In the genomic region with DNA sequence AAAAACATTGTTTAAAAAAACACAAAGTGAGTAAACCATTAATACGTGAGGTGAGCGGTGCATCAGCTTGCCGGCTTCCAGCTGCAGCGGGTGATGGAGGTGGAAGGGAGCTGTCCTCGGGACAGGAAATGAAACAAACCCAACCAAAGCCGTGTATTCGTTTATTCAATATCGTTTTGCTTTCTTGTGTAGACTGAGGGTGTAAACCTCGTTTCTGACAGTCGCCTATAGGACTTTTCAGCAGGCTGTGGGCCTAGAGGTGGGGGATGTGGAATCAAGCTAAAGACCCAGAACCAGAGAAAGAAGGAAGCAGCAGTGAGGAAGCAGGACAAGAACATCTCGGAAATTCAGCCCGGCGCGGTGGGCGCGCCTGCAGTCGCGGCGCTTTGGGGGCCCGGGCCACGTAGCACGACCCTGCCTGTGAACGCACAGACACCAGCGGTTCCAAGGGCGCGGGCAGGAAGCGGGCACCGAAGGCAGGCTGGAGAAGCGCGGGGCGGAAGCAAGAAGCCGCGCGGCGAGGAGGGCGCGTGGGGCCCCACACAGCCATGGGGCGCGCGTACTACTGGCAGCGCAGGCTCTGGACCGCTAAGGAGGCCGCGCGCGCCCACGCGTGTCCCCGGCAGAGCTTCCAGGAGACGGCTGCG, we compare ENCODE assay signal across 8 cellular contexts. TPM values are rescaled to one million over a fixed set of nuclear protein-coding genes. Genes with fewer than 3 reads are reported as not detected.
DNase-seq lines count a peak whose midpoint lies in the region; ATAC-seq and TF ChIP-seq lines count a peak whose summit lies in the region.

No MANE protein-coding gene starts in this region.

- no peaks in the 10 kb centered on the region for H3K36me3 ChIP-seq in smooth muscle cell (ENCODE audit: low read depth)

- H3K4me3 ChIP-seq in HL-60 (replicated peaks; ENCODE audit: insufficient read depth, low read length) = peak overlapping the region; percentile 52
- H3K4me3 ChIP-seq in right cardiac atrium (ENCODE audit: low read length) = peak overlapping the region; percentile 39
- peak overlapping the region; percentile 89 for H3K4me3 ChIP-seq in smooth muscle cell

- peak; percentile 69 for DNase-seq in activated effector memory CD4-positive, alpha-beta T cell treated with anti-CD3 and anti-CD28 coated beads, Interleukin-2, amount 50 U/mL, for 16 hours
- no peak for DNase-seq in activated effector memory CD4-positive, alpha-beta T cell treated with Interleukin-2 at 50 U/mL for 16 hours
- DNase-seq in HL-60 (ENCODE audit: low read depth in 1 of 2, low spot score in 1 of 2) (peak in 1 of 2 experiments; percentile 50), right cardiac atrium (no peak), smooth muscle cell (lab: John Stamatoyannopoulos, UW; ENCODE audit: unreplicated experiment) (no peak), NCI-H2107 (lab: John Stamatoyannopoulos, UW) (no peak)
- peak; percentile 14 for DNase-seq in activated T-helper 9 cell treated with anti-CD3 and anti-CD28 coated beads, Interleukin-2, amount 50 U/mL, for 16 hours (ENCODE audit: low read depth)

- ATAC-seq in right cardiac atrium = no peak
- ATAC-seq in GM18861 (IDR thresholded peaks at IDR 0.05; ENCODE audit: unreplicated experiment) = no peak

- H3K9ac ChIP-seq in smooth muscle cell (ENCODE audit: low read depth) = peak overlapping the region; percentile 21

- no peaks in the 10 kb centered on the region for H3F3A ChIP-seq in smooth muscle cell (ENCODE audit: low read depth)

- 13% methylated on average over 51 of the region's 51 CpGs for WGBS in right cardiac atrium
- 54% methylated on average over 51 of the region's 51 CpGs for WGBS in smooth muscle cell (ENCODE audit: low lambda C conversion rate)

- H3K27me3 ChIP-seq in HL-60 (ENCODE audit: insufficient read depth, poor library complexity, severe bottlenecking) = no peaks in the 10 kb centered on the region
- H3K27me3 ChIP-seq in right cardiac atrium (ENCODE audit: control insufficient read depth, insufficient read depth) = no peaks in the 10 kb centered on the region
- no peaks in the 10 kb centered on the region for H3K27me3 ChIP-seq in smooth muscle cell (ENCODE audit: low read depth)

- no peaks in the 10 kb centered on the region for H4K20me1 ChIP-seq in smooth muscle cell (ENCODE audit: low read depth)

- no peak for TF ChIP-seq CTCF in HL-60 (IDR thresholded peaks at IDR 0.05; ENCODE audit: insufficient read depth, low read length)
- no peak for TF ChIP-seq CTCF in smooth muscle cell (IDR thresholded peaks at IDR 0.05; ENCODE audit: borderline replicate concordance, insufficient read depth, poor library complexity, severe bottlenecking)

- peak overlapping the region; percentile 70 for H2AFZ ChIP-seq in smooth muscle cell (ENCODE audit: low read depth)

- no peaks in the 10 kb centered on the region for H3K9me3 ChIP-seq in right cardiac atrium (ENCODE audit: control insufficient read depth, low read length)
- H3K9me3 ChIP-seq in smooth muscle cell (replicated peaks; ENCODE audit: low read depth) = no peaks in the 10 kb centered on the region

- H3K79me2 ChIP-seq in smooth muscle cell (ENCODE audit: low read depth) = peaks cover 23% of the 10 kb centered on the region

- H3K27ac ChIP-seq in HL-60 (replicated peaks) (peak overlapping the region; percentile 96), right cardiac atrium (ENCODE audit: low read length) (peak overlapping the region; percentile 81), smooth muscle cell (ENCODE audit: low read depth) (peak overlapping the region; percentile 38)

- H3K4me2 ChIP-seq in smooth muscle cell = peak overlapping the region; percentile 75

- intact Hi-C loops in right cardiac atrium (cut with DNase I) = no loop called here

- H3K4me1 ChIP-seq in right cardiac atrium (ENCODE audit: control insufficient read depth, insufficient read depth, low read length) (peaks cover 3% of the 10 kb centered on the region), smooth muscle cell (ENCODE audit: low read depth) (peaks cover 9% of the 10 kb centered on the region)

RNA-seq across cellular contexts. Expression of gene ATP9B, which starts 0.8 kb away (rescaled TPM):
- 10 to 100 TPM; 18.8 to 24.0 (median 22.6) TPM for total RNA-seq in right cardiac atrium
- polyA plus RNA-seq in right cardiac atrium = 9.0 TPM
- 13.0 and 16.4 TPM in 2 replicates for total RNA-seq in smooth muscle cell
- 6.1 and 8.8 TPM in 2 replicates for polyA plus RNA-seq in smooth muscle cell

Comparison
In these comparisons a context has a peak if more than half of its experiments do, and no peak if none do; other contexts are left out.
1. DNase-seq: peak in activated effector memory CD4-positive, alpha-beta T cell treated with anti-CD3 and anti-CD28 coated beads, Interleukin-2, amount 50 U/mL, for 16 hours (single experiment) and activated T-helper 9 cell treated with anti-CD3 and anti-CD28 coated beads, Interleukin-2, amount 50 U/mL, for 16 hours (single experiment); none in activated effector memory CD4-positive, alpha-beta T cell treated with Interleukin-2 at 50 U/mL for 16 hours (single experiment), right cardiac atrium (0 of 3), smooth muscle cell (single experiment) and NCI-H2107 (single experiment).
2. H3K27ac ChIP-seq: peak in every context shown above with its lines; median percentile 96 in HL-60; 81 in right cardiac atrium; 38 in smooth muscle cell.
3. H3K4me3 ChIP-seq: peak in every context shown above with its lines; median percentile 89 in smooth muscle cell; 52 in HL-60; 39 in right cardiac atrium.